ENCODE assay signal across 8 cellular contexts in the genomic region with DNA sequence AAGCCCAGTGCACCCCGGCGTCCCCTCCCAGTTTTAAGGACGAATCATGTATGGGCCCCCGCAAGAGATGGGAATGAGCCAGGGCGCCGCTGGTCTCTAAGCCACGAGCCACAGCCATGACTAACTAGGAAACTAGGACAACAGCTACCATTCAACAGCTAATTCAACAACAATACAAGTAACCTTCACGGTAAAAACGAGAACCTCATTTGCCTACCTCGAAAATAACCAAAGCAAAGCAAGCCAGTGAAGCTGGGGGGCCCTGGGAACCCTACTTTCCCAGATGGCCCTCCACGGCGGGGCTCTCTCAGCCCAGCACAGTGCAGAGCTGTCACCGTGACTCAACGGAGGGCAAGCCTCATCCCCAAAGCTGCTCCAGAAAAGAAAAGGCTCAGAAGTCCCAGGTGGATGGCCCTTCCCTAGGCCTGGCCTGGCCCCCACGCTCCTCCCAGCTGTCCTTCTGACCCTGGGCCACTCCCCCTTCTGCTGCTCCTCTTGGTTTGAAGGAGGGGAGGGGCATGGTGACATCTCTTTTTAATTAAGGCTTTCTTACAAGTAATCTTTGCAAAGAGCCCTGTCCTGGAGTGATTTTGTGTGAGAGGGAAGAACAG.
DNase-seq lines count a peak whose midpoint lies in the region; ATAC-seq and TF ChIP-seq lines count a peak whose summit lies in the region.

No MANE protein-coding gene starts in this region.

- H3K27me3 ChIP-seq in muscle layer of duodenum (ENCODE audit: low read depth, low read length) (no peaks in the 10 kb centered on the region), trophoblast cell (ENCODE audit: insufficient read depth, low read length) (no peaks in the 10 kb centered on the region)

- peaks cover 73% of the 10 kb centered on the region for H3K4me1 Mint-ChIP-seq in dendritic cell treated with granulocyte-macrophage colony-stimulating factor and Interleukin-4, amounts not matched to agents 40 ng/mL and 50 ng/mL, for 4 days (ENCODE audit: low read depth)

- H3K27me3 Mint-ChIP-seq in dendritic cell treated with granulocyte-macrophage colony-stimulating factor and Interleukin-4, amounts not matched to agents 40 ng/mL and 50 ng/mL, for 4 days, result peaks cover 2% of the 10 kb centered on the region

- POLR2A ChIA-PET in RWPE1 (lab: Yijun Ruan, JAX; ENCODE audit: low non-redundant PET), result no interaction called here

- no peak overlapping the region for H4K91ac ChIP-seq in trophoblast cell (ENCODE audit: low read depth, low read length)

- H3K36me3 Mint-ChIP-seq in dendritic cell treated with granulocyte-macrophage colony-stimulating factor and Interleukin-4, amounts not matched to agents 40 ng/mL and 50 ng/mL, for 4 days (ENCODE audit: low read depth), result no peaks in the 10 kb centered on the region

- no peak overlapping the region for H3K4me2 ChIP-seq in trophoblast cell (ENCODE audit: low read length)

- H2AFZ ChIP-seq in trophoblast cell (ENCODE audit: insufficient read depth, low read length, poor library complexity), result no peak overlapping the region

- peaks cover 4 to 9% of the 10 kb centered on the region in 2 donors for H3K36me3 ChIP-seq in muscle layer of duodenum (ENCODE audit: control insufficient read depth in 1 of 2, insufficient read depth in 2 of 2, low read length in 2 of 2)
- H3K36me3 ChIP-seq in trophoblast cell (ENCODE audit: control insufficient read depth in 1 of 2, insufficient read depth in 2 of 2, low read length in 2 of 2), result no peaks in the 10 kb centered on the region

- H3K9me3 Mint-ChIP-seq in dendritic cell treated with granulocyte-macrophage colony-stimulating factor and Interleukin-4, amounts not matched to agents 40 ng/mL and 50 ng/mL, for 4 days, result no peaks in the 10 kb centered on the region

- H4K12ac ChIP-seq in trophoblast cell (ENCODE audit: low read depth, low read length), result no peak overlapping the region

- intact Hi-C loops in dendritic cell treated with granulocyte-macrophage colony-stimulating factor and Interleukin-4, amounts not matched to agents 40 ng/mL and 50 ng/mL, for 4 days (cut with micrococcal nuclease), result no loop called here

- no peak overlapping the region for H2AK5ac ChIP-seq in trophoblast cell (ENCODE audit: low read length)

- no peak overlapping the region for H3K23ac ChIP-seq in trophoblast cell (ENCODE audit: low read length)

- no peak overlapping the region for H3K4ac ChIP-seq in trophoblast cell (ENCODE audit: low read depth, low read length)

- WGBS in trophoblast cell (ENCODE audit: extremely low coverage, insufficient coverage, insufficient read length), result no CpG with 5 or more reads among the region's 15 CpGs

- H3K9ac ChIP-seq in trophoblast cell (ENCODE audit: low read length), result no peak overlapping the region

- no peaks in the 10 kb centered on the region for H3K9me3 ChIP-seq in muscle layer of duodenum (ENCODE audit: control insufficient read depth in 1 of 2, low read length in 2 of 2)
- no peaks in the 10 kb centered on the region for H3K9me3 ChIP-seq in trophoblast cell (ENCODE audit: insufficient read depth, low read depth, low read length)

- no peak for TF ChIP-seq CTCF in RWPE1 (conservative IDR thresholded peaks at IDR 0.05; ENCODE audit: low read depth)

- H3K4me3 ChIP-seq in muscle layer of duodenum (ENCODE audit: low read depth in 1 of 2, low read length in 2 of 2) (no peak overlapping the region), trophoblast cell (ENCODE audit: low read depth, low read length) (no peak overlapping the region)

- no peak overlapping the region for H3K18ac ChIP-seq in trophoblast cell (ENCODE audit: low read length)

- H3K27ac Mint-ChIP-seq in dendritic cell treated with granulocyte-macrophage colony-stimulating factor and Interleukin-4, amounts not matched to agents 40 ng/mL and 50 ng/mL, for 4 days, result peak overlapping the region; percentile 90

- peak; percentile 87 for DNase-seq in ELR (ENCODE audit: low read depth)
- DNase-seq in RWPE1 (ENCODE audit: low spot score), result peak; percentile 29
- DNase-seq in stimulated activated CD4-positive, alpha-beta T cell treated with anti-CD3 and anti-CD28 coated beads, Interleukin-12 subunit alpha, Interleukin-12 subunit beta, amount 100 ng/mL, for 4 hours, result no peak
- no peak for DNase-seq in trophoblast cell

- H4K8ac ChIP-seq in trophoblast cell (ENCODE audit: low read depth, low read length), result no peak overlapping the region

- peak overlapping the region; percentile 93 for H3K27ac ChIP-seq in RWPE1
- peak overlapping the region; percentile 32 for H3K27ac ChIP-seq in muscle layer of duodenum (ENCODE audit: low read length)
- no peak overlapping the region for H3K27ac ChIP-seq in trophoblast cell (ENCODE audit: low read depth, low read length)

- peaks cover 2% of the 10 kb centered on the region for H3K79me2 ChIP-seq in trophoblast cell (ENCODE audit: control insufficient read depth, insufficient read depth, low read length, poor library complexity)

- H2BK120ac ChIP-seq in trophoblast cell (ENCODE audit: insufficient read depth, low read length, poor library complexity), result no peak overlapping the region

- H3K4me1 ChIP-seq in muscle layer of duodenum (ENCODE audit: control insufficient read depth in 1 of 2, insufficient read depth in 2 of 2, low read length in 2 of 2), result peaks cover 22 to 73% of the 10 kb centered on the region in 2 donors
- H3K4me1 ChIP-seq in trophoblast cell (ENCODE audit: control insufficient read depth in 1 of 2, insufficient read depth in 2 of 2, low read length in 2 of 2), result peaks cover 4 to 5% of the 10 kb centered on the region in 2 experiments

- H2BK5ac ChIP-seq in trophoblast cell (ENCODE audit: low read depth, low read length, poor library complexity), result no peak overlapping the region

- ATAC-seq in GM21619 (IDR thresholded peaks at IDR 0.05; ENCODE audit: unreplicated experiment), result no peak
- no peak for ATAC-seq in HG03442 (IDR thresholded peaks at IDR 0.05; ENCODE audit: unreplicated experiment)

- peak overlapping the region; percentile 64 for H3K4me3 Mint-ChIP-seq in dendritic cell treated with granulocyte-macrophage colony-stimulating factor and Interleukin-4, amounts not matched to agents 40 ng/mL and 50 ng/mL, for 4 days

- no peaks in the 10 kb centered on the region for H3K79me1 ChIP-seq in trophoblast cell (ENCODE audit: low read length)

- H2BK12ac ChIP-seq in trophoblast cell (ENCODE audit: low read length), result no peak overlapping the region

- H3K14ac ChIP-seq in trophoblast cell (ENCODE audit: low read length), result no peak overlapping the region

- CTCF ChIA-PET in RWPE1 (lab: Yijun Ruan, JAX), result interaction anchor here (0.7 kb wide), 1 partner anchor 130 kb away, joined by 3 read pairs; no protein-coding TSS in a partner anchor

Comparison
In these comparisons a context has a peak if more than half of its experiments do, and no peak if none do; other contexts are left out.
1. DNase-seq: peak in ELR (single experiment) and RWPE1 (single experiment); none in stimulated activated CD4-positive, alpha-beta T cell treated with anti-CD3 and anti-CD28 coated beads, Interleukin-12 subunit alpha, Interleukin-12 subunit beta, amount 100 ng/mL, for 4 hours (single experiment) and trophoblast cell (0 of 2).